In the genomic region with DNA sequence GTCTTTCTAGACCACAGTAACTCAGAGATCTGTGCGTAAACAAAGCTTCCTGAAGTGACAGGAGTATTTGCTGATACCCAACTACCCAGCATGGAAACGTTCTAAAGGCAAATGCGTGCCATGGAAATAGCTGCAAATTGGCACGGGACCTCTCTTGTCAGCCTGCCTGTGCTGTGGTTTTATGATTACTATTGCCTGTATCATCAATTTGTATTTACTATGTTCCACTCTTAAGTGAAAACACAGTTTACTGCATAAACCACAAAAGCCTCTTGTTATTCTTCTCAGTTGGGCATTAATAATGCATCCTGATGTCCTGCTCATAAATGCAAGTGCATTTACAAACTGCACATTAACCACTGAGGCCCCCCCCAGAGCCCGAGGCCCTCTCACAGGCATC, we compare ENCODE assay signal across 17 cellular contexts.
"Had no signal": no experiment of that assay in that cellular context is flagged by ENCODE, and none has a peak within 500 bp of the region (broad histone marks: within the 10 kb centered on the region; RNA-seq: fewer than 3 reads in every experiment).

No MANE protein-coding gene starts in this region.

- H3K27me3 ChIP-seq: body of pancreas, gastroesophageal sphincter, heart left ventricle, sigmoid colon, upper lobe of left lung had no signal

- H3K27ac ChIP-seq: body of pancreas, gastroesophageal sphincter, heart left ventricle, sigmoid colon, thoracic aorta, upper lobe of left lung had no signal

- DNase-seq: activated CD4-positive, alpha-beta T cell treated with anti-CD3 and anti-CD28 coated beads, Interleukin-2, amount 50 U/mL, for 1 hour; activated CD8-positive, alpha-beta memory T cell treated with anti-CD3 and anti-CD28 coated beads, Interleukin-2, amount 50 U/mL, for 4 hours; activated gamma-delta T cell; activated naive CD8-positive, alpha-beta T cell treated with anti-CD3 and anti-CD28 coated beads for 36 hours; activated T-cell treated with anti-CD3 and anti-CD28 coated beads, Interleukin-2, amount 50 U/mL, for 48 hours; amniotic stem cell; body of pancreas; heart left ventricle; kidney; sigmoid colon; stimulated activated naive B cell treated with anti-CD40 and anti-IgM and Interleukin-4, amounts not matched to agents 10 μg/mL and 1 μg/mL and 100 μg/mL, for 72 hours; T1000 had no signal

- H3K4me3 ChIP-seq: body of pancreas, gastroesophageal sphincter, heart left ventricle, sigmoid colon, thoracic aorta, upper lobe of left lung had no signal

- H3K36me3 ChIP-seq: gastroesophageal sphincter, heart left ventricle, sigmoid colon, thoracic aorta, upper lobe of left lung had no signal

- H3K4me1 ChIP-seq: body of pancreas, gastroesophageal sphincter, heart left ventricle, sigmoid colon, upper lobe of left lung had no signal

- H3K9me3 ChIP-seq: body of pancreas, gastroesophageal sphincter, heart left ventricle, sigmoid colon, thoracic aorta, upper lobe of left lung had no signal

- ATAC-seq: activated CD4-positive, CD25-positive, alpha-beta regulatory T cell treated with anti-CD3 and anti-CD28 coated beads, Interleukin-2, amount 50 U/mL, for 24 hours; body of pancreas; gastroesophageal sphincter; heart left ventricle; left lobe of liver; stimulated activated naive B cell treated with anti-CD40 and anti-IgM and Interleukin-4, amounts not matched to agents 10 μg/mL and 1 μg/mL and 100 μg/mL, for 72 hours had no signal
